1 cellular context compared by ENCODE assay signal in the genomic region with DNA sequence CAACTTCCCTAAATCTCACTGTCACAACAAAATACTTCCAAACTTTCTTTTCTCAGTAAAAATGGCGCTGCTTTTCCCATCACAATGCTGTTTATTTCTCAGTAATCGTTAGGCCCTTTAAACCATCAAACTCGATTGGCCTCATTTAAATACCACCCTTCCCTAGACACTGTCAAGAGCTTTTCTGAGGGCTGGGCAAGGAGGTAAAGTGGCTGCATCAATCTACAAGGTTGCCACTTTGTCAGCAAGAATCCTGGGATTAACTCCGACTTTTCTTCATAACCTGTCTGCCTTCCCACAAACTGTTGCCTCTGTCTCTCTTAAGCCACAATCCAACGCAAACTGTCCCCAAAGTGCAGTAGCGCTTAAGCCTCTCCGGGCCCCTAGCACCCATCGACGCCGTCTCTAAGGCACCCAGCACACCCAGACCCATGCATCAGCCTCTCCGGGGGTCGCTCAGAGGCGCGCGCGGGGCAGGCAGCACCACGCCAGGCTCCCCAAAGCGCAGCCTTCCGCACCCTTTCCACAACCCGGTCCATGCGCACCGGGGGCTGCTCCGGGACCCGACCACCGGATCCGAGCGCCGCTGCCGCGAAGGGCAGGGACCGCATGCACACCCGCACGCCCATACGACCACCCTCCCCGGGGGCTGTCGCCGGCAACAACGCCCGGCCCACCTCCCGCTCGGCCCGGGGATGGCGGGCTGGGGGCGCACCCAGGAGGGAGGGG.
TF ChIP-seq lines count a peak whose summit lies in the region.

No MANE protein-coding gene starts in this region.

TF ChIP-seq in HEK293, 187 proteins besides CTCF, POLR2A, EP300 and RAD21 (continued from another document and continues in another):
- TF ChIP-seq, protein P1, sequence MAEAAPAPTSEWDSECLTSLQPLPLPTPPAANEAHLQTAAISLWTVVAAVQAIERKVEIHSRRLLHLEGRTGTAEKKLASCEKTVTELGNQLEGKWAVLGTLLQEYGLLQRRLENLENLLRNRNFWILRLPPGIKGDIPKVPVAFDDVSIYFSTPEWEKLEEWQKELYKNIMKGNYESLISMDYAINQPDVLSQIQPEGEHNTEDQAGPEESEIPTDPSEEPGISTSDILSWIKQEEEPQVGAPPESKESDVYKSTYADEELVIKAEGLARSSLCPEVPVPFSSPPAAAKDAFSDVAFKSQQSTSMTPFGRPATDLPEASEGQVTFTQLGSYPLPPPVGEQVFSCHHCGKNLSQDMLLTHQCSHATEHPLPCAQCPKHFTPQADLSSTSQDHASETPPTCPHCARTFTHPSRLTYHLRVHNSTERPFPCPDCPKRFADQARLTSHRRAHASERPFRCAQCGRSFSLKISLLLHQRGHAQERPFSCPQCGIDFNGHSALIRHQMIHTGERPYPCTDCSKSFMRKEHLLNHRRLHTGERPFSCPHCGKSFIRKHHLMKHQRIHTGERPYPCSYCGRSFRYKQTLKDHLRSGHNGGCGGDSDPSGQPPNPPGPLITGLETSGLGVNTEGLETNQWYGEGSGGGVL (tag by site-specific recombination; IDR thresholded peaks at IDR 0.05), result no peak
- TF ChIP-seq ZNF248 (tag by site-specific recombination; IDR thresholded peaks at IDR 0.05) (no peak), ZNF791 (tag by site-specific recombination; IDR thresholded peaks at IDR 0.05) (no peak), ZNF324 (tag by site-specific recombination; IDR thresholded peaks at IDR 0.05) (no peak), ZNF549 (tag by site-specific recombination; IDR thresholded peaks at IDR 0.05) (no peak), ZFP41 (tag by site-specific recombination; IDR thresholded peaks at IDR 0.05; ENCODE audit: borderline replicate concordance) (no peak), ZNF585B (tag by site-specific recombination; IDR thresholded peaks at IDR 0.05) (no peak), ZNF768 (tag by site-specific recombination; IDR thresholded peaks at IDR 0.05) (no peak), ZNF623 (tag by site-specific recombination; IDR thresholded peaks at IDR 0.05) (no peak), ZNF169 (tag by site-specific recombination; IDR thresholded peaks at IDR 0.05) (no peak), ZNF335 (tag by site-specific recombination; conservative IDR thresholded peaks at IDR 0.05) (peak; percentile 60), ZBTB7A (tag by site-specific recombination; IDR thresholded peaks at IDR 0.05; ENCODE audit: low read depth) (0 out of 2 replicates have a peak, but pooled peaks have one; percentile 56), GLI4 (tag by site-specific recombination; IDR thresholded peaks at IDR 0.05) (no peak), ZNF202 (tag by site-specific recombination; IDR thresholded peaks at IDR 0.05; ENCODE audit: borderline replicate concordance) (no peak), MYNN (tag by site-specific recombination; IDR thresholded peaks at IDR 0.05; ENCODE audit: borderline replicate concordance) (no peak), ZFP69B (tag by site-specific recombination; IDR thresholded peaks at IDR 0.05) (no peak), ZNF544 (tag by site-specific recombination; IDR thresholded peaks at IDR 0.05) (no peak), ZNF24 (tag by site-specific recombination; IDR thresholded peaks at IDR 0.05) (no peak), ZNF366 (tag by site-specific recombination; conservative IDR thresholded peaks at IDR 0.05) (no peak; the same call in 1 of the 2 replicates), GLIS2 (tag by site-specific recombination; IDR thresholded peaks at IDR 0.05) (peak; percentile 79), ZNF558 (tag by site-specific recombination; IDR thresholded peaks at IDR 0.05) (no peak), ZNF354C (tag by site-specific recombination; IDR thresholded peaks at IDR 0.05; ENCODE audit: borderline replicate concordance, low read depth) (no peak), MEIS1 (CRISPR knock-in tag; IDR thresholded peaks at IDR 0.05; ENCODE audit: borderline replicate concordance) (no peak), ZNF707 (tag by site-specific recombination; IDR thresholded peaks at IDR 0.05) (no peak), ZNF548 (tag by site-specific recombination; IDR thresholded peaks at IDR 0.05) (no peak), ZNF16 (tag by site-specific recombination; IDR thresholded peaks at IDR 0.05; ENCODE audit: low read depth) (no peak), ZNF350 (tag by site-specific recombination; IDR thresholded peaks at IDR 0.05) (no peak), ZNF416 (tag by site-specific recombination; IDR thresholded peaks at IDR 0.05) (no peak), ZNF184 (tag by site-specific recombination; IDR thresholded peaks at IDR 0.05) (no peak), SCRT1 (tag by site-specific recombination; IDR thresholded peaks at IDR 0.05; ENCODE audit: borderline replicate concordance) (peak; percentile 67; the same call in 1 of the 2 replicates), ZNF423 (tag by site-specific recombination; IDR thresholded peaks at IDR 0.05) (peak; percentile 97), SCRT2 (tag by site-specific recombination; IDR thresholded peaks at IDR 0.05) (peak; percentile 97), SP7 (tag by site-specific recombination; IDR thresholded peaks at IDR 0.05) (no peak), ZIC2 (tag by site-specific recombination; IDR thresholded peaks at IDR 0.05) (peak; percentile 26; the same call in 1 of the 2 replicates), RBAK (tag by site-specific recombination; IDR thresholded peaks at IDR 0.05) (no peak), OVOL3 (tag by site-specific recombination; IDR thresholded peaks at IDR 0.05) (no peak), ZSCAN16 (tag by site-specific recombination; IDR thresholded peaks at IDR 0.05) (no peak), ZBTB8A (tag by site-specific recombination; IDR thresholded peaks at IDR 0.05) (peak; percentile 93)
- TF ChIP-seq, protein P2, sequence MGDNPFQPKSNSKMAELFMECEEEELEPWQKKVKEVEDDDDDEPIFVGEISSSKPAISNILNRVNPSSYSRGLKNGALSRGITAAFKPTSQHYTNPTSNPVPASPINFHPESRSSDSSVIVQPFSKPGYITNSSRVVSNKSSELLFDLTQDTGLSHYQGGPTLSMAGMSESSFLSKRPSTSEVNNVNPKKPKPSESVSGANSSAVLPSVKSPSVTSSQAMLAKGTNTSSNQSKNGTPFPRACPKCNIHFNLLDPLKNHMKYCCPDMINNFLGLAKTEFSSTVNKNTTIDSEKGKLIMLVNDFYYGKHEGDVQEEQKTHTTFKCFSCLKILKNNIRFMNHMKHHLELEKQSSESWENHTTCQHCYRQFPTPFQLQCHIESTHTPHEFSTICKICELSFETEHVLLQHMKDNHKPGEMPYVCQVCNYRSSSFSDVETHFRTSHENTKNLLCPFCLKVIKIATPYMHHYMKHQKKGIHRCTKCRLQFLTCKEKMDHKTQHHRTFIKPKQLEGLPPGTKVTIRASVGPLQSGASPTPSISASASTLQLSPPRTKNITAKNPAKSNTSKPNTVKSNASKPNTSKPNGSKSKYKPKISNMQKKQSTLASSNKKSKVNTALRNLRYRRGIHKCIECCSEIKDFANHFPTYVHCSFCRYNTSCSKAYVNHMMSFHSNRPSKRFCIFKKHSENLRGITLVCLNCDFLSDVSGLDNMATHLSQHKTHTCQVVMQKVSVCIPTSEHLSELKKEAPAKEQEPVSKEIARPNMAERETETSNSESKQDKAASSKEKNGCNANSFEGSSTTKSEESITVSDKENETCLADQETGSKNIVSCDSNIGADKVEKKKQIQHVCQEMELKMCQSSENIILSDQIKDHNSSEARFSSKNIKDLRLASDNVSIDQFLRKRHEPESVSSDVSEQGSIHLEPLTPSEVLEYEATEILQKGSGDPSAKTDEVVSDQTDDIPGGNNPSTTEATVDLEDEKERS (tag by site-specific recombination; IDR thresholded peaks at IDR 0.05), result no peak
- TF ChIP-seq, protein P3, sequence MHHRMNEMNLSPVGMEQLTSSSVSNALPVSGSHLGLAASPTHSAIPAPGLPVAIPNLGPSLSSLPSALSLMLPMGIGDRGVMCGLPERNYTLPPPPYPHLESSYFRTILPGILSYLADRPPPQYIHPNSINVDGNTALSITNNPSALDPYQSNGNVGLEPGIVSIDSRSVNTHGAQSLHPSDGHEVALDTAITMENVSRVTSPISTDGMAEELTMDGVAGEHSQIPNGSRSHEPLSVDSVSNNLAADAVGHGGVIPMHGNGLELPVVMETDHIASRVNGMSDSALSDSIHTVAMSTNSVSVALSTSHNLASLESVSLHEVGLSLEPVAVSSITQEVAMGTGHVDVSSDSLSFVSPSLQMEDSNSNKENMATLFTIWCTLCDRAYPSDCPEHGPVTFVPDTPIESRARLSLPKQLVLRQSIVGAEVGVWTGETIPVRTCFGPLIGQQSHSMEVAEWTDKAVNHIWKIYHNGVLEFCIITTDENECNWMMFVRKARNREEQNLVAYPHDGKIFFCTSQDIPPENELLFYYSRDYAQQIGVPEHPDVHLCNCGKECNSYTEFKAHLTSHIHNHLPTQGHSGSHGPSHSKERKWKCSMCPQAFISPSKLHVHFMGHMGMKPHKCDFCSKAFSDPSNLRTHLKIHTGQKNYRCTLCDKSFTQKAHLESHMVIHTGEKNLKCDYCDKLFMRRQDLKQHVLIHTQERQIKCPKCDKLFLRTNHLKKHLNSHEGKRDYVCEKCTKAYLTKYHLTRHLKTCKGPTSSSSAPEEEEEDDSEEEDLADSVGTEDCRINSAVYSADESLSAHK (tag by site-specific recombination; IDR thresholded peaks at IDR 0.05), result 0 out of 2 replicates have a peak, but pooled peaks have one; percentile 13
- TF ChIP-seq, protein P4, sequence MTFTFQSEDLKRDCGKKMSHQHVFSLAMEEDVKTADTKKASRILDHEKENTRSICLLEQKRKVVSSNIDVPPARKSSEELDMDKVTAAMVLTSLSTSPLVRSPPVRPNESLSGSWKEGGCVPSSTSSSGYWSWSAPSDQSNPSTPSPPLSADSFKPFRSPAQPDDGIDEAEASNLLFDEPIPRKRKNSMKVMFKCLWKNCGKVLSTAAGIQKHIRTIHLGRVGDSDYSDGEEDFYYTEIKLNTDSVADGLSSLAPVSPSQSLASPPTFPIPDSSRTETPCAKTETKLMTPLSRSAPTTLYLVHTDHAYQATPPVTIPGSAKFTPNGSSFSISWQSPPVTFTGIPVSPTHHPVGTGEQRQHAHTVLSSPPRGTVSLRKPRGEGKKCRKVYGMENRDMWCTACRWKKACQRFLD (tag by site-specific recombination; IDR thresholded peaks at IDR 0.05), result no peak
- TF ChIP-seq, protein P5, sequence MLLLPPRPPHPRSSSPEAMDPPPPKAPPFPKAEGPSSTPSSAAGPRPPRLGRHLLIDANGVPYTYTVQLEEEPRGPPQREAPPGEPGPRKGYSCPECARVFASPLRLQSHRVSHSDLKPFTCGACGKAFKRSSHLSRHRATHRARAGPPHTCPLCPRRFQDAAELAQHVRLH (tag by site-specific recombination; IDR thresholded peaks at IDR 0.05), result no peak
- TF ChIP-seq, protein P6, sequence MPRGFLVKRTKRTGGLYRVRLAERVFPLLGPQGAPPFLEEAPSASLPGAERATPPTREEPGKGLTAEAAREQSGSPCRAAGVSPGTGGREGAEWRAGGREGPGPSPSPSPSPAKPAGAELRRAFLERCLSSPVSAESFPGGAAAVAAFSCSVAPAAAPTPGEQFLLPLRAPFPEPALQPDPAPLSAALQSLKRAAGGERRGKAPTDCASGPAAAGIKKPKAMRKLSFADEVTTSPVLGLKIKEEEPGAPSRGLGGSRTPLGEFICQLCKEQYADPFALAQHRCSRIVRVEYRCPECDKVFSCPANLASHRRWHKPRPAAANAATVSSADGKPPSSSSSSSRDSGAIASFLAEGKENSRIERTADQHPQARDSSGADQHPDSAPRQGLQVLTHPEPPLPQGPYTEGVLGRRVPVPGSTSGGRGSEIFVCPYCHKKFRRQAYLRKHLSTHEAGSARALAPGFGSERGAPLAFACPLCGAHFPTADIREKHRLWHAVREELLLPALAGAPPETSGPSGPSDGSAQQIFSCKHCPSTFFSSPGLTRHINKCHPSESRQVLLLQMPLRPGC (tag by site-specific recombination; IDR thresholded peaks at IDR 0.05), result no peak
- TF ChIP-seq, protein P7, sequence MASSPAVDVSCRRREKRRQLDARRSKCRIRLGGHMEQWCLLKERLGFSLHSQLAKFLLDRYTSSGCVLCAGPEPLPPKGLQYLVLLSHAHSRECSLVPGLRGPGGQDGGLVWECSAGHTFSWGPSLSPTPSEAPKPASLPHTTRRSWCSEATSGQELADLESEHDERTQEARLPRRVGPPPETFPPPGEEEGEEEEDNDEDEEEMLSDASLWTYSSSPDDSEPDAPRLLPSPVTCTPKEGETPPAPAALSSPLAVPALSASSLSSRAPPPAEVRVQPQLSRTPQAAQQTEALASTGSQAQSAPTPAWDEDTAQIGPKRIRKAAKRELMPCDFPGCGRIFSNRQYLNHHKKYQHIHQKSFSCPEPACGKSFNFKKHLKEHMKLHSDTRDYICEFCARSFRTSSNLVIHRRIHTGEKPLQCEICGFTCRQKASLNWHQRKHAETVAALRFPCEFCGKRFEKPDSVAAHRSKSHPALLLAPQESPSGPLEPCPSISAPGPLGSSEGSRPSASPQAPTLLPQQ (tag by site-specific recombination; IDR thresholded peaks at IDR 0.05), result no peak
- TF ChIP-seq, protein P8, sequence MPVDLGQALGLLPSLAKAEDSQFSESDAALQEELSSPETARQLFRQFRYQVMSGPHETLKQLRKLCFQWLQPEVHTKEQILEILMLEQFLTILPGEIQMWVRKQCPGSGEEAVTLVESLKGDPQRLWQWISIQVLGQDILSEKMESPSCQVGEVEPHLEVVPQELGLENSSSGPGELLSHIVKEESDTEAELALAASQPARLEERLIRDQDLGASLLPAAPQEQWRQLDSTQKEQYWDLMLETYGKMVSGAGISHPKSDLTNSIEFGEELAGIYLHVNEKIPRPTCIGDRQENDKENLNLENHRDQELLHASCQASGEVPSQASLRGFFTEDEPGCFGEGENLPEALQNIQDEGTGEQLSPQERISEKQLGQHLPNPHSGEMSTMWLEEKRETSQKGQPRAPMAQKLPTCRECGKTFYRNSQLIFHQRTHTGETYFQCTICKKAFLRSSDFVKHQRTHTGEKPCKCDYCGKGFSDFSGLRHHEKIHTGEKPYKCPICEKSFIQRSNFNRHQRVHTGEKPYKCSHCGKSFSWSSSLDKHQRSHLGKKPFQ (tag by site-specific recombination; IDR thresholded peaks at IDR 0.05), result no peak
- TF ChIP-seq, protein P9, sequence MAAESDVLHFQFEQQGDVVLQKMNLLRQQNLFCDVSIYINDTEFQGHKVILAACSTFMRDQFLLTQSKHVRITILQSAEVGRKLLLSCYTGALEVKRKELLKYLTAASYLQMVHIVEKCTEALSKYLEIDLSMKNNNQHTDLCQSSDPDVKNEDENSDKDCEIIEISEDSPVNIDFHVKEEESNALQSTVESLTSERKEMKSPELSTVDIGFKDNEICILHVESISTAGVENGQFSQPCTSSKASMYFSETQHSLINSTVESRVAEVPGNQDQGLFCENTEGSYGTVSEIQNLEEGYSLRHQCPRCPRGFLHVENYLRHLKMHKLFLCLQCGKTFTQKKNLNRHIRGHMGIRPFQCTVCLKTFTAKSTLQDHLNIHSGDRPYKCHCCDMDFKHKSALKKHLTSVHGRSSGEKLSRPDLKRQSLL (tag by site-specific recombination; IDR thresholded peaks at IDR 0.05), result no peak
- TF ChIP-seq, protein P10, sequence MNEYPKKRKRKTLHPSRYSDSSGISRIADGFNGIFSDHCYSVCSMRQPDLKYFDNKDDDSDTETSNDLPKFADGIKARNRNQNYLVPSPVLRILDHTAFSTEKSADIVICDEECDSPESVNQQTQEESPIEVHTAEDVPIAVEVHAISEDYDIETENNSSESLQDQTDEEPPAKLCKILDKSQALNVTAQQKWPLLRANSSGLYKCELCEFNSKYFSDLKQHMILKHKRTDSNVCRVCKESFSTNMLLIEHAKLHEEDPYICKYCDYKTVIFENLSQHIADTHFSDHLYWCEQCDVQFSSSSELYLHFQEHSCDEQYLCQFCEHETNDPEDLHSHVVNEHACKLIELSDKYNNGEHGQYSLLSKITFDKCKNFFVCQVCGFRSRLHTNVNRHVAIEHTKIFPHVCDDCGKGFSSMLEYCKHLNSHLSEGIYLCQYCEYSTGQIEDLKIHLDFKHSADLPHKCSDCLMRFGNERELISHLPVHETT (tag by site-specific recombination; IDR thresholded peaks at IDR 0.05), result no peak
